1 cellular context compared by ENCODE assay signal in the genomic region with DNA sequence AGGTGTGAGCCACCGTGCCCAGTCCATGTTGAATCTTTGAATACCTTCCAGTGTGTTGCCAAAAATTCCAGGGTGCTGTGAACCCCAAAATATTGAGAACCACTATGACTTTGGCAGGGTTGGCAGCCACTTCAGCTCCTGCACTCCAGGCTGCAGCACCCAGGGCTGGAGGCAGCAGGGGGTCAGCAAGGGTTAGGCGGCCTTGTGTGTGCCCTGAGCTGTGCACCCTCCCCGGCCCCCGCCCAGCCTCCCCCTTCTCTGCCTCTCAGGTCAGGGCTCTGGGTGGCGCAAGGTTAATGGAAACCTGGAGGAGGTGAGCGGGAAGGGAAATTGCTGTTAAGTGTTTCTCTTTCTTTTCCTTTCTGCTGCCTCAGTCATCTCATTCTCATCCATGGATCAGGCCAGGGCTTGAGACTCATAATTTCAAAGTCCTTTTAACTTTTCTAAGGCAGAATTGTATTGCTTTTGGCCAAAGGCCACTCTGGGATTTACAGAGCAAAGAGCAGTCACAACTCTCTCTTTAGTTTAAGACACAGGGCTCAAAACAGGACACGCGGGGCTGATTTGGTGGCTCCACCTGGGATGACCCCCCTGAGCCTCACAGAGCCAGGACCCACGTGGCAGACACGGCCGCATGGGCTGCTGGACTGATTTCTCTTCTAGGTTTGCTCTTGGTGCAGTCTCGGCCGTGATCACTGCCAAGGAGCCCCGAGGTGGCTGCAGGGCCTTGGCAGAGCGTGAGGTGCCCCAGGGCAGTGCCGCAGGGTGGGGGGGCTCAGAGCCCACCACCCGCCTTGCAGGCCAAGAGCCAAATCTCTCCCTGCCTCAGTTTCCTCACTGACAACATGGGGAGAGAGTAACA.
TF ChIP-seq lines count a peak whose summit lies in the region.

No MANE protein-coding gene starts in this region.

TF ChIP-seq in HepG2, 621 proteins besides CTCF, POLR2A, EP300 and RAD21 (continued from another document):
- TF ChIP-seq NFAT5 (CRISPR knock-in tag; IDR thresholded peaks at IDR 0.05) (no peak), MTF1 (CRISPR knock-in tag; IDR thresholded peaks at IDR 0.05) (no peak), TMF1 (CRISPR knock-in tag; IDR thresholded peaks at IDR 0.05; ENCODE audit: low read depth) (no peak), AKNA (CRISPR knock-in tag; IDR thresholded peaks at IDR 0.05; ENCODE audit: borderline replicate concordance) (no peak)
TF ChIP-seq in HepG2: peak in this region for 15.
